22 cellular contexts compared by ENCODE assay signal in genomic region chr5:54403121-54403520, GRCh38. TPM values are rescaled to one million over a fixed set of nuclear protein-coding genes. Genes with fewer than 3 reads are reported as not detected.
A peak's percentile ranks its signal among the peaks of the same experiment; 100 is the strongest.
DNase-seq lines count a peak whose midpoint lies in the region; ATAC-seq and TF ChIP-seq lines count a peak whose summit lies in the region.
"Had no signal": no experiment of that assay in that cellular context is flagged by ENCODE, and none has a peak within 500 bp of the region (broad histone marks: within the 10 kb centered on the region; RNA-seq: fewer than 3 reads in every experiment).

No MANE protein-coding gene starts in this region.

- no peak overlapping the region for H3K9ac ChIP-seq in mesendoderm (ENCODE audit: low read length)
- H3K9ac ChIP-seq: KMS-11 had no signal

- H3K18ac ChIP-seq in mesendoderm (ENCODE audit: low read length): no peak overlapping the region

- no peak overlapping the region for H2BK5ac ChIP-seq in mesendoderm (ENCODE audit: low read length)

- H3K4ac ChIP-seq in mesendoderm (ENCODE audit: low read depth, low read length): no peak overlapping the region

- H3K4me1 ChIP-seq in ascending aorta: peaks cover 3 to 27% of the 10 kb centered on the region in 2 donors
- no peaks in the 10 kb centered on the region for H3K4me1 ChIP-seq in mesendoderm (ENCODE audit: control insufficient read depth, low read depth, low read length)
- peaks cover 2% of the 10 kb centered on the region for H3K4me1 ChIP-seq in upper lobe of right lung

- H4K5ac ChIP-seq in mesendoderm (ENCODE audit: low read length): no peak overlapping the region

- no CpG with 5 or more reads among the region's 2 CpGs for WGBS in mesendoderm (ENCODE audit: extremely low coverage, insufficient coverage, low lambda C conversion rate)

- CTCF ChIA-PET in activated CD8-positive, alpha-beta memory T cell treated with anti-CD3 and anti-CD28 coated beads, Interleukin-2, amount 10 ng/mL, durations not matched to agents 7 days and 5 days (lab: Charles Lee): no interaction called here

- DNase-seq in ascending aorta (ENCODE audit: low spot score in 2 of 2): no peak
- no peak for DNase-seq in epithelial cell of prostate (ENCODE audit: low read depth, low spot score)
- DNase-seq in mesendoderm: peak; percentile 54
- DNase-seq in upper lobe of right lung: no peak
- DNase-seq in mesenteric fat pad (ENCODE audit: low spot score): no peak
- DNase-seq in activated CD8-positive, alpha-beta memory T cell treated with anti-CD3 and anti-CD28 coated beads, Interleukin-2, amount 10 ng/mL, durations not matched to agents 7 days and 5 days: no peak
- DNase-seq: CD4-positive, CD25-positive, alpha-beta regulatory T cell; DMS 273 treated with DMSO at 0.1 percent for 48 hours; DMS79 treated with DMSO at 0.1 percent for 48 hours; GOT3; HCEC 1CT; NCI-H1694 treated with DMSO at 0.1 percent for 48 hours; NCI-H2081 treated with DMSO at 0.1 percent for 48 hours; NCI-H2171 treated with DMSO at 0.1 percent for 48 hours; NCI-H524 treated with DMSO at 0.1 percent for 48 hours; SHP77 had no signal

- H3K4me1 Mint-ChIP-seq in activated CD8-positive, alpha-beta memory T cell treated with anti-CD3 and anti-CD28 coated beads, Interleukin-2, amount 10 ng/mL, durations not matched to agents 7 days and 5 days: no peaks in the 10 kb centered on the region
- H3K4me1 Mint-ChIP-seq in stimulated activated memory B cell treated with anti-CD40 and anti-IgM and Interleukin-4, amounts not matched to agents 10 μg/mL and 1 μg/mL and 100 μg/mL, for 72 hours: peaks cover 7% of the 10 kb centered on the region
- H3K4me1 Mint-ChIP-seq: CD4-positive, CD25-positive, alpha-beta regulatory T cell had no signal

- H3K23ac ChIP-seq in mesendoderm (ENCODE audit: low read length): no peak overlapping the region

- peaks cover 16% of the 10 kb centered on the region for H3K27me3 Mint-ChIP-seq in activated CD8-positive, alpha-beta memory T cell treated with anti-CD3 and anti-CD28 coated beads, Interleukin-2, amount 10 ng/mL, durations not matched to agents 7 days and 5 days
- peaks cover 17% of the 10 kb centered on the region for H3K27me3 Mint-ChIP-seq in stimulated activated memory B cell treated with anti-CD40 and anti-IgM and Interleukin-4, amounts not matched to agents 10 μg/mL and 1 μg/mL and 100 μg/mL, for 72 hours

- no peak overlapping the region for H3K4me3 Mint-ChIP-seq in activated CD8-positive, alpha-beta memory T cell treated with anti-CD3 and anti-CD28 coated beads, Interleukin-2, amount 10 ng/mL, durations not matched to agents 7 days and 5 days
- H3K4me3 Mint-ChIP-seq in stimulated activated memory B cell treated with anti-CD40 and anti-IgM and Interleukin-4, amounts not matched to agents 10 μg/mL and 1 μg/mL and 100 μg/mL, for 72 hours: no peak overlapping the region
- H3K4me3 Mint-ChIP-seq: CD4-positive, CD25-positive, alpha-beta regulatory T cell had no signal

- no peak overlapping the region for H4K8ac ChIP-seq in mesendoderm (ENCODE audit: low read depth, low read length)

- no peaks in the 10 kb centered on the region for H3K36me3 Mint-ChIP-seq in activated CD8-positive, alpha-beta memory T cell treated with anti-CD3 and anti-CD28 coated beads, Interleukin-2, amount 10 ng/mL, durations not matched to agents 7 days and 5 days
- no peaks in the 10 kb centered on the region for H3K36me3 Mint-ChIP-seq in stimulated activated memory B cell treated with anti-CD40 and anti-IgM and Interleukin-4, amounts not matched to agents 10 μg/mL and 1 μg/mL and 100 μg/mL, for 72 hours
- H3K36me3 Mint-ChIP-seq: CD4-positive, CD25-positive, alpha-beta regulatory T cell had no signal

- TF ChIP-seq CTCF in ascending aorta (IDR thresholded peaks at IDR 0.05) (no peak), upper lobe of right lung (IDR thresholded peaks at IDR 0.05) (no peak)

- no peak overlapping the region for H3K27ac Mint-ChIP-seq in activated CD8-positive, alpha-beta memory T cell treated with anti-CD3 and anti-CD28 coated beads, Interleukin-2, amount 10 ng/mL, durations not matched to agents 7 days and 5 days
- H3K27ac Mint-ChIP-seq in stimulated activated memory B cell treated with anti-CD40 and anti-IgM and Interleukin-4, amounts not matched to agents 10 μg/mL and 1 μg/mL and 100 μg/mL, for 72 hours: no peak overlapping the region
- H3K27ac Mint-ChIP-seq: CD4-positive, CD25-positive, alpha-beta regulatory T cell had no signal

- ATAC-seq in upper lobe of right lung (peak; percentile 15), HG02970 (IDR thresholded peaks at IDR 0.05; ENCODE audit: low FRiP score, unreplicated experiment) (no peak)
- ATAC-seq in activated CD8-positive, alpha-beta memory T cell treated with anti-CD3 and anti-CD28 coated beads, Interleukin-2, amount 10 ng/mL, durations not matched to agents 7 days and 5 days: no peak
- no peak for ATAC-seq in stimulated activated memory B cell treated with anti-CD40 and anti-IgM and Interleukin-4, amounts not matched to agents 10 μg/mL and 1 μg/mL and 100 μg/mL, for 72 hours
- ATAC-seq: GM12878 had no signal

- intact Hi-C loops in ascending aorta (cut with DNase I) (no loop called here), upper lobe of right lung (cut with DNase I) (no loop called here)

- no peak overlapping the region for H3K4me2 ChIP-seq in mesendoderm (ENCODE audit: low read length)
- H3K4me2 ChIP-seq: KMS-11 had no signal

- H2AK5ac ChIP-seq in mesendoderm (ENCODE audit: low read length): no peak overlapping the region

- no peak overlapping the region for H3K56ac ChIP-seq in mesendoderm (ENCODE audit: low read length)

- H2BK15ac ChIP-seq in mesendoderm (replicated peaks; ENCODE audit: low read depth): no peak overlapping the region

- no peak overlapping the region for H2BK120ac ChIP-seq in mesendoderm (ENCODE audit: low read depth, low read length)

- no peaks in the 10 kb centered on the region for H3K79me1 ChIP-seq in mesendoderm (ENCODE audit: low read length)

- H3K27me3 ChIP-seq in ascending aorta: no peaks in the 10 kb centered on the region
- H3K27me3 ChIP-seq in mesendoderm (ENCODE audit: insufficient read depth, low read length, poor library complexity): no peaks in the 10 kb centered on the region
- H3K27me3 ChIP-seq in upper lobe of right lung: no peaks in the 10 kb centered on the region

- H3K79me2 ChIP-seq in mesendoderm (ENCODE audit: control insufficient read depth, insufficient read depth, low read length): no peaks in the 10 kb centered on the region

- H3K9me3 ChIP-seq in ascending aorta (no peaks in the 10 kb centered on the region), upper lobe of right lung (no peaks in the 10 kb centered on the region)

- H3K36me3 ChIP-seq in ascending aorta (no peaks in the 10 kb centered on the region), mesendoderm (ENCODE audit: control insufficient read depth, insufficient read depth, low read length) (no peaks in the 10 kb centered on the region), upper lobe of right lung (no peaks in the 10 kb centered on the region)

- H3K4me3 ChIP-seq in ascending aorta (no peak overlapping the region), mesendoderm (ENCODE audit: low read length) (no peak overlapping the region), upper lobe of right lung (no peak overlapping the region)
- H3K4me3 ChIP-seq: GM12878 had no signal

- no peaks in the 10 kb centered on the region for H3K9me3 Mint-ChIP-seq in activated CD8-positive, alpha-beta memory T cell treated with anti-CD3 and anti-CD28 coated beads, Interleukin-2, amount 10 ng/mL, durations not matched to agents 7 days and 5 days (ENCODE audit: low read depth)
- H3K9me3 Mint-ChIP-seq in stimulated activated memory B cell treated with anti-CD40 and anti-IgM and Interleukin-4, amounts not matched to agents 10 μg/mL and 1 μg/mL and 100 μg/mL, for 72 hours: no peaks in the 10 kb centered on the region

- H3K27ac ChIP-seq in ascending aorta (peak overlapping the region; percentile 31 to 58), epithelial cell of prostate (peak overlapping the region; percentile 82), mesendoderm (ENCODE audit: low read depth, low read length) (no peak overlapping the region), upper lobe of right lung (no peak overlapping the region)
- H3K27ac ChIP-seq: HL-60, KMS-11 had no signal

RNA-seq across cellular contexts. Expression of gene HSPB3, which starts 52.4 kb away (rescaled TPM):
- not detected for total RNA-seq in ascending aorta
- not detected for polyA plus RNA-seq in mesendoderm (2013, experiment 1 of 2)
- polyA plus RNA-seq in mesendoderm (2013, experiment 2 of 2): not detected
- total RNA-seq in upper lobe of right lung: 1.1 TPM
- total RNA-seq in mesenteric fat pad: not detected
- total RNA-seq in activated CD8-positive, alpha-beta memory T cell treated with anti-CD3 and anti-CD28 coated beads, Interleukin-2, amount 10 ng/mL, durations not matched to agents 7 days and 5 days: not detected
- total RNA-seq: CD4-positive, CD25-positive, alpha-beta regulatory T cell; GM12878; HT-29 had no signal
- polyA plus RNA-seq: CD4-positive, CD25-positive, alpha-beta regulatory T cell had no signal

Comparison
In these comparisons a context has a peak if more than half of its experiments do, and no peak if none do; other contexts are left out.
1. H3K27ac ChIP-seq: peak in ascending aorta (2 of 2) and epithelial cell of prostate (single experiment); none in mesendoderm (single experiment) and upper lobe of right lung (single experiment).